Comparison of ENCODE assay signal across 8 cellular contexts in the genomic region with DNA sequence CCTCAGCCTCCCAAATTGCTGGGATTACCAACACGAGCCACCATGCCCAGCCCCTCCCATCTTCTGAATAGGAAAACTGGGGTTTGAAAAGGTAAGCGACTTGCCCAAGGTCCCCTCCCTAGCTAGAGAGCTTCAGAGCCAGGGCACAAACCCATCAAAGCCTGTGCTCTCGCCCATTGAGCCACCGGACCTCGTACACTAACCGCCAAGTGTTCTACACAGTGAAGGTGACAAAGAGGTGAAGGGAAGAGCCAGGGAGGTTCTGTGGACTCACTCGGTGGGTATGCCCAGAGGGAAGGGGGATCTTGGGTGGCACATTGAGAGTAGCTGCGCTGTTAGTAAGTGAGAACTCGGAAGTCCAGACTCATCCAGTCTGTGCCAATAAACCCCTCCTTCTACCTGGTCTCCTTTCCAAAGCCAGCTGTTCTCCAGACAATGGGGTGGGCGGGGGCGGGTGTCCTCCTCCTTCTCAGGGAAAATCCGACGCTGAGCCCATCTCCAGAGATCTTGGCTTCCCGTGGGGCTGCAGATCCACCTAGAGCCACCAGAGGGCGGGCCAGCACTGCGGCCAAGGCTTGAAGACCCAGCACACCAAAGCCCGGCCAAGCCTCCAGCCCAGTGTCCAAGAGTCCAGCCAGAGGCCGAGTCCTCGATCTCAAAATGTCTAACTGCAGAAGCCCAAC. TPM values are rescaled to one million over a fixed set of nuclear protein-coding genes. Genes with fewer than 3 reads are reported as not detected.
DNase-seq lines count a peak whose midpoint lies in the region; ATAC-seq and TF ChIP-seq lines count a peak whose summit lies in the region.

No MANE protein-coding gene starts in this region.

- 23% methylated on average over 9 of the region's 19 CpGs for WGBS in mammary epithelial cell (ENCODE audit: low coverage, missing lambda C conversion rate)

- TF ChIP-seq CTCF in WI38 (IDR thresholded peaks at IDR 0.05; ENCODE audit: low read depth, low read length) (peak; percentile 96), mammary epithelial cell (conservative IDR thresholded peaks at IDR 0.05 in 1 of 2, IDR thresholded peaks at IDR 0.05 in 1 of 2; ENCODE audit: extremely low read depth in 1 of 2, insufficient read depth in 1 of 2, low read depth in 1 of 2, low read length in 2 of 2) (peak; percentile 94 to 99)

- no peak overlapping the region for H3K27ac ChIP-seq in mammary epithelial cell (ENCODE audit: insufficient read depth, low read depth, low read length)

- no peaks in the 10 kb centered on the region for H4K20me1 ChIP-seq in mammary epithelial cell (ENCODE audit: insufficient read depth, low read length)

- H3K4me3 ChIP-seq in WI38 (ENCODE audit: low read depth, low read length) (no peak overlapping the region), mammary epithelial cell (replicated peaks in 1 of 3; ENCODE audit: insufficient read depth in 1 of 3, low read depth in 2 of 3, low read length in 3 of 3) (no peak overlapping the region)

- no peak overlapping the region for H2AFZ ChIP-seq in mammary epithelial cell (ENCODE audit: low read depth, low read length)

- no peaks in the 10 kb centered on the region for H3K9me3 ChIP-seq in mammary epithelial cell (replicated peaks; ENCODE audit: insufficient read depth, low read length)

- CTCF ChIA-PET in mammary epithelial cell (lab: Charles Lee; ENCODE audit: low non-redundant PET) = interaction anchor here (0.5 to 1.3 kb wide), 3 partner anchors 111 to 304 kb away, joined by 3 to 7 read pairs (median 5); no protein-coding TSS in a partner anchor

- no peak overlapping the region for H3K9ac ChIP-seq in mammary epithelial cell (ENCODE audit: insufficient read depth, low read length)

- ATAC-seq in HG02885 (IDR thresholded peaks at IDR 0.05; ENCODE audit: poor library complexity, unreplicated experiment) = peak; percentile 80

- peak; percentile 80 to 86 for DNase-seq in NCI-H524 (lab: John Stamatoyannopoulos, UW)
- DNase-seq in NCI-H524 treated with DMSO at 0.1 percent for 48 hours (lab: John Stamatoyannopoulos, UW) = no peak
- peak; percentile 41 for DNase-seq in NCI-H2107 (lab: John Stamatoyannopoulos, UW)
- DNase-seq in mammary epithelial cell = peak; percentile 68
- DNase-seq in islet precursor cell = peak; percentile 93
- DNase-seq in stimulated activated CD4-positive, alpha-beta T cell treated with anti-CD3 and anti-CD28 coated beads, Interleukin-1b, Interleukin-23, amount 100 ng/mL, for 24 hours (ENCODE audit: low read depth in 4 of 4, low spot score in 1 of 4) = peak in 3 of 4 experiments; percentile 52 to 70 (median 61)

- H3K27me3 ChIP-seq in mammary epithelial cell (ENCODE audit: insufficient read depth, low read length) = peaks cover 16% of the 10 kb centered on the region

- H3K4me1 ChIP-seq in mammary epithelial cell (ENCODE audit: insufficient read depth, low read length) = peaks cover 20% of the 10 kb centered on the region

- peak overlapping the region; percentile 20 for H3K4me2 ChIP-seq in mammary epithelial cell (ENCODE audit: insufficient read depth, low read depth, low read length)

- H3K79me2 ChIP-seq in mammary epithelial cell (ENCODE audit: insufficient read depth, low read length) = no peaks in the 10 kb centered on the region

- BruUV-seq in mammary epithelial cell (replicated peaks; lab: Mats Ljungman, UMichigan) = no TSS peak

- dilution Hi-C loops in mammary epithelial cell (cut with HindIII; ENCODE audit: low sequenced_read_pairs) = no loop called here

- H3K36me3 ChIP-seq in mammary epithelial cell (ENCODE audit: insufficient read depth, low read length) = no peaks in the 10 kb centered on the region

- intact Hi-C loops in mammary epithelial cell (cut with micrococcal nuclease) = loop anchor here (1.0 to 5.0 kb wide), 7 partner anchors 23 to 1055 kb away; no protein-coding TSS in a partner anchor

- in situ Hi-C loops in mammary epithelial cell (cut with MboI; ENCODE audit: low sequenced_read_pairs in 2 of 2) = loop anchor here in 1 of 2 donors (10.0 kb wide), 3 partner anchors 68 to 188 kb away; partner anchors contain the start of gene YPEL4

RNA-seq across cellular contexts. Expression of gene RTN4RL2, which starts 3.2 kb away (rescaled TPM):
- total RNA-seq in mammary epithelial cell = under 1 TPM; 0.31 to 0.33 TPM
- polyA plus RNA-seq in mammary epithelial cell = 0.06 TPM
- polyA minus RNA-seq in mammary epithelial cell = 0.21 TPM

RNA-seq across cellular contexts. Expression of gene SLC43A3, which starts 30.2 kb away (rescaled TPM):
- 10 to 100 TPM; 22.7 to 27.6 TPM for total RNA-seq in mammary epithelial cell
- 105 TPM for polyA plus RNA-seq in mammary epithelial cell
- 69.4 TPM for polyA minus RNA-seq in mammary epithelial cell

RNA-seq across cellular contexts. Expression of gene SLC43A1, which starts 58.4 kb away (rescaled TPM):
- total RNA-seq in mammary epithelial cell = 1 to 10 TPM; 1.4 to 2.2 TPM
- 0.48 TPM for polyA plus RNA-seq in mammary epithelial cell
- polyA minus RNA-seq in mammary epithelial cell = not detected
